8 cellular contexts compared by ENCODE assay signal in genomic region chr18:21955757-21956652, GRCh38.
A peak's percentile ranks its signal among the peaks of the same experiment; 100 is the strongest.
DNase-seq lines count a peak whose midpoint lies in the region; ATAC-seq and TF ChIP-seq lines count a peak whose summit lies in the region.

No MANE protein-coding gene starts in this region.

- peaks cover 8% of the 10 kb centered on the region for H3K27me3 Mint-ChIP-seq in activated T-helper 2 cell treated with anti-CD3 and anti-CD28 coated beads, Interferon-gamma antibody, Interleukin-2, Interleukin-4, amounts not matched to agents 10 μg/mL and 5 μg/mL and 100 μg/mL, durations not matched to agents 14 hours and 24 hours and 36 hours (ENCODE audit: low read depth)
- peaks cover 50% of the 10 kb centered on the region for H3K27me3 Mint-ChIP-seq in osteocyte (ENCODE audit: unreplicated experiment)

- intact Hi-C loops in activated T-helper 2 cell treated with anti-CD3 and anti-CD28 coated beads, Interferon-gamma antibody, Interleukin-2, Interleukin-4, amounts not matched to agents 10 μg/mL and 5 μg/mL and 100 μg/mL, durations not matched to agents 14 hours and 24 hours and 36 hours (cut with micrococcal nuclease) = loop anchor here (1.0 kb wide), 3 partner anchors 59 to 761 kb away; no protein-coding TSS in a partner anchor

- peak; percentile 60 for DNase-seq in G401 (ENCODE audit: low spot score)
- peak; percentile 51 for DNase-seq in Jurkat, Clone E6-1 (ENCODE audit: low read depth, low spot score)
- peak; percentile 66 for DNase-seq in RWPE1 (ENCODE audit: low spot score)
- DNase-seq in activated T-helper 2 cell treated with anti-CD3 and anti-CD28 coated beads, Interferon-gamma antibody, Interleukin-2, Interleukin-4, amounts not matched to agents 10 μg/mL and 5 μg/mL and 100 μg/mL, durations not matched to agents 14 hours and 24 hours and 36 hours (ENCODE audit: low spot score) = peak; percentile 56
- DNase-seq in foreskin melanocyte = peak; percentile 40
- DNase-seq in osteocyte (ENCODE audit: extremely low spot score, unreplicated experiment) = peak; percentile 89
- DNase-seq in tibial nerve (ENCODE audit: low spot score in 2 of 2) = peak; percentile 67 to 84

- H3K9me3 ChIP-seq in tibial nerve = no peaks in the 10 kb centered on the region

- no peaks in the 10 kb centered on the region for H3K4me1 ChIP-seq in tibial nerve

- H3K36me3 ChIP-seq in tibial nerve = no peaks in the 10 kb centered on the region

- peak; percentile 91 for TF ChIP-seq CTCF in RWPE1 (conservative IDR thresholded peaks at IDR 0.05; ENCODE audit: low read depth)
- peak; percentile 96 for TF ChIP-seq CTCF in osteocyte (IDR thresholded peaks at IDR 0.05)
- TF ChIP-seq CTCF in tibial nerve (IDR thresholded peaks at IDR 0.05) = peak; percentile 64 to 87 (median 78)

- 40% methylated on average over 8 of the region's 8 CpGs for WGBS in tibial nerve, 2 donors

- peak; percentile 88 for ATAC-seq in GM21723 (IDR thresholded peaks at IDR 0.05; ENCODE audit: unreplicated experiment)

- in situ Hi-C loops in G401 (cut with HindIII; ENCODE audit: low sequenced_read_pairs) = no loop called here

- H3K27me3 ChIP-seq in tibial nerve = no peaks in the 10 kb centered on the region

- no peak for TF ChIP-seq EP300 in tibial nerve (IDR thresholded peaks at IDR 0.05)

- POLR2A ChIA-PET in RWPE1 (lab: Yijun Ruan, JAX; ENCODE audit: low non-redundant PET) = no interaction called here

- H3K36me3 Mint-ChIP-seq in activated T-helper 2 cell treated with anti-CD3 and anti-CD28 coated beads, Interferon-gamma antibody, Interleukin-2, Interleukin-4, amounts not matched to agents 10 μg/mL and 5 μg/mL and 100 μg/mL, durations not matched to agents 14 hours and 24 hours and 36 hours (ENCODE audit: low read depth) = no peaks in the 10 kb centered on the region
- no peaks in the 10 kb centered on the region for H3K36me3 Mint-ChIP-seq in osteocyte (ENCODE audit: unreplicated experiment)

- no peak overlapping the region for H3K4me3 Mint-ChIP-seq in activated T-helper 2 cell treated with anti-CD3 and anti-CD28 coated beads, Interferon-gamma antibody, Interleukin-2, Interleukin-4, amounts not matched to agents 10 μg/mL and 5 μg/mL and 100 μg/mL, durations not matched to agents 14 hours and 24 hours and 36 hours (ENCODE audit: low read depth)
- no peak overlapping the region for H3K4me3 Mint-ChIP-seq in osteocyte (ENCODE audit: unreplicated experiment)

- no peaks in the 10 kb centered on the region for H3K9me3 Mint-ChIP-seq in activated T-helper 2 cell treated with anti-CD3 and anti-CD28 coated beads, Interferon-gamma antibody, Interleukin-2, Interleukin-4, amounts not matched to agents 10 μg/mL and 5 μg/mL and 100 μg/mL, durations not matched to agents 14 hours and 24 hours and 36 hours
- H3K9me3 Mint-ChIP-seq in osteocyte (ENCODE audit: unreplicated experiment) = peaks cover 7% of the 10 kb centered on the region

- H3K27ac ChIP-seq in RWPE1 (no peak overlapping the region), tibial nerve (no peak overlapping the region)

- no peak overlapping the region for H3K4me3 ChIP-seq in Jurkat, Clone E6-1 (ENCODE audit: low read length)
- H3K4me3 ChIP-seq in tibial nerve = no peak overlapping the region

- TF ChIP-seq POLR2A in tibial nerve (IDR thresholded peaks at IDR 0.05) = no peak

- CTCF ChIA-PET in RWPE1 (lab: Yijun Ruan, JAX) = interaction anchor here (0.6 to 1.1 kb wide), 8 partner anchors 26 to 581 kb away, joined by 3 to 6 read pairs (median 3); no protein-coding TSS in a partner anchor

- H3K27ac Mint-ChIP-seq in activated T-helper 2 cell treated with anti-CD3 and anti-CD28 coated beads, Interferon-gamma antibody, Interleukin-2, Interleukin-4, amounts not matched to agents 10 μg/mL and 5 μg/mL and 100 μg/mL, durations not matched to agents 14 hours and 24 hours and 36 hours = no peak overlapping the region
- no peak overlapping the region for H3K27ac Mint-ChIP-seq in osteocyte (ENCODE audit: unreplicated experiment)

- no peaks in the 10 kb centered on the region for H3K4me1 Mint-ChIP-seq in activated T-helper 2 cell treated with anti-CD3 and anti-CD28 coated beads, Interferon-gamma antibody, Interleukin-2, Interleukin-4, amounts not matched to agents 10 μg/mL and 5 μg/mL and 100 μg/mL, durations not matched to agents 14 hours and 24 hours and 36 hours (ENCODE audit: low read depth)
- no peaks in the 10 kb centered on the region for H3K4me1 Mint-ChIP-seq in osteocyte (ENCODE audit: unreplicated experiment)
